Comparison of ENCODE assay signal across 17 cellular contexts in the genomic region with DNA sequence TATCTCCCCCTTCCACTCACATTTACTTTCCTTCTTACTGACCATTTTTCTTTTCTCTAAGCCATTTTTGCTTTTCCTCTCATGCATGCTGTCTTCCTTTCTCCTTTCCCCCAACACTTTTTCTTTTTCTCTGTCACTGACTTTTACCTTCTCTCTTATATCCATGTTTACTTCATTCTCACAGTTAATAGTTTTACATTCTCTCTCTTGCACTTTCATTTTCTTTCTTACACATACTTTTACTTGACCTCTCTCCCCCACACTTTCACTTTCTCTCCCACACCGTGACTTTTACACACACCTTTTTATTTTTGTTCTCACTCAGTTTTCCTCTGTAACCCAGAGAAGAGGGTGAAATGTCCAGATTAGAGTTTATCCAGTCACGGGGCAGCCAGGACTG.
"Had no signal": no experiment of that assay in that cellular context is flagged by ENCODE, and none has a peak within 500 bp of the region (broad histone marks: within the 10 kb centered on the region; RNA-seq: fewer than 3 reads in every experiment).

No MANE protein-coding gene starts in this region.

- H3K4me3 ChIP-seq: adrenal gland, heart left ventricle had no signal

- H3K9me3 Mint-ChIP-seq: nephron had no signal

- H3K36me3 ChIP-seq: adrenal gland, heart left ventricle, sigmoid colon had no signal

- H3K4me1 Mint-ChIP-seq: activated CD4-positive, alpha-beta memory T cell treated with anti-CD3 and anti-CD28 coated beads, Interleukin-2, amount 10 ng/mL, durations not matched to agents 7 days and 5 days; nephron had no signal

- H3K4me3 Mint-ChIP-seq: activated CD4-positive, alpha-beta memory T cell treated with anti-CD3 and anti-CD28 coated beads, Interleukin-2, amount 10 ng/mL, durations not matched to agents 7 days and 5 days; nephron had no signal

- ATAC-seq: activated CD4-positive, CD25-positive, alpha-beta regulatory T cell treated with anti-CD3 and anti-CD28 coated beads, Interleukin-2, amount 50 U/mL, for 24 hours; heart left ventricle had no signal

- H3K27me3 ChIP-seq: adrenal gland, sigmoid colon had no signal

- H3K27ac ChIP-seq: adrenal gland, heart left ventricle, sigmoid colon had no signal

- DNase-seq: activated CD4-positive, alpha-beta memory T cell treated with anti-CD3 and anti-CD28 coated beads, Interleukin-2, amount 10 ng/mL, durations not matched to agents 7 days and 5 days; activated CD8-positive, alpha-beta memory T cell treated with anti-CD3 and anti-CD28 coated beads, Interleukin-2, amount 50 U/mL, for 48 hours; activated naive CD4-positive, alpha-beta T cell treated with Interleukin-2 at 50 U/mL for 16 hours; adrenal gland; heart left ventricle; mammary epithelial cell; occipital lobe; sigmoid colon; stimulated activated CD4-positive, alpha-beta T cell treated with anti-CD3 and anti-CD28 coated beads, Interleukin-12 subunit alpha, Interleukin-12 subunit beta, amount 100 ng/mL, for 4 hours; stimulated activated naive CD4-positive, alpha-beta T cell treated with Interleukin-2 at 50 U/mL for 16 hours; trophoblast cell had no signal

- H3K9me3 ChIP-seq: adrenal gland, heart left ventricle, sigmoid colon had no signal

- H3K4me1 ChIP-seq: adrenal gland, heart left ventricle, sigmoid colon had no signal

- FAIRE-seq: colon, endothelial cell of umbilical vein, frontal cortex, islet of Langerhans had no signal

- H3K27me3 Mint-ChIP-seq: activated CD4-positive, alpha-beta memory T cell treated with anti-CD3 and anti-CD28 coated beads, Interleukin-2, amount 10 ng/mL, durations not matched to agents 7 days and 5 days had no signal

- H3K27ac Mint-ChIP-seq: activated CD4-positive, alpha-beta memory T cell treated with anti-CD3 and anti-CD28 coated beads, Interleukin-2, amount 10 ng/mL, durations not matched to agents 7 days and 5 days; nephron had no signal
